In the genomic region with DNA sequence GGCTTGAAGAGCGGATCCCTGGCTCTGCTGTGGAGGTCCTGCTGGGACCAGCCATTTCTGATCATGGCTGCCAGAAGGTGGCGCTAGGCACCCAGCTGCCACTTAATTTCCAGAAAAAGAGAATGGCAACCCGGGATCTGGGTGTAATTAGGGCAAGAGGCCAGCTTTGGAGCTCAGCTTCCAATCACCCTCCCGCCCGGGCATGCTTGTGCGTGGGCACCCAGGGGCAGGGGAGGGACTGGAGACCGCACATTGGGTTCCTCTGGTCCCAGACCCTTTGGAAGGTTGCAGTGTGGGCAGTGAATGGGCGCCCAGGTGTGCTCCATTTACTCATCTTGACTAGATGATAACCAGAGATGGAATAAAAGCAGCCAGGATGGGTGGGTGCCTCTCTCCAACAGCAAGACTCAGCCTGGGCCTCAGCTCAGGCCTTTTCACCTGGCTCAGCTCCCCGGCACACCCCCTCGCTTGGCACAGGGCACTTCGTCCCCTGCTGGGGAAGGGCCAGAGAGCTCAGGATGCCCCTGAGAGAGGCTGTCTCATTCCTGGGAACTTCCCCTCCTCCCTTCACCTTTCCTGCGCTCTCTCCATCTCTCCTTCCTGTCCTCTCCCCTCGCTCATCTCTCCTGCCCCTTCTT, we compare ENCODE assay signal across 10 cellular contexts. TPM values are rescaled to one million over a fixed set of nuclear protein-coding genes. Genes with fewer than 3 reads are reported as not detected.
DNase-seq lines count a peak whose midpoint lies in the region; ATAC-seq and TF ChIP-seq lines count a peak whose summit lies in the region.
"Had no signal": no experiment of that assay in that cellular context is flagged by ENCODE, and none has a peak within 500 bp of the region (broad histone marks: within the 10 kb centered on the region; RNA-seq: fewer than 3 reads in every experiment).

No MANE protein-coding gene starts in this region.

- H3K4me3 ChIP-seq in breast epithelium (no peak overlapping the region), kidney epithelial cell (ENCODE audit: low read depth, low read length) (no peak overlapping the region)
- H3K4me3 ChIP-seq: skin epidermis had no signal

- no peak overlapping the region for H3K27ac ChIP-seq in breast epithelium
- H3K27ac ChIP-seq: skin epidermis had no signal

- ATAC-seq in HG03521 (IDR thresholded peaks at IDR 0.05; ENCODE audit: unreplicated experiment): no peak
- ATAC-seq in GM18520 (IDR thresholded peaks at IDR 0.05; ENCODE audit: unreplicated experiment): no peak
- ATAC-seq: T-cell had no signal

- TF ChIP-seq POLR2A in breast epithelium (IDR thresholded peaks at IDR 0.05): no peak

- no peaks in the 10 kb centered on the region for H3K9me3 ChIP-seq in breast epithelium

- H3K4me1 ChIP-seq in breast epithelium: no peaks in the 10 kb centered on the region

- intact Hi-C loops in breast epithelium (cut with DNase I; ENCODE audit: low total_unique reads): loop anchor here (10.0 kb wide), 1 partner anchor 70 kb away; no protein-coding TSS in a partner anchor

- TF ChIP-seq CTCF in breast epithelium (IDR thresholded peaks at IDR 0.05) (peak; percentile 63 to 82 (median 68)), kidney epithelial cell (IDR thresholded peaks at IDR 0.05; ENCODE audit: insufficient read depth, low read length, poor library complexity, severe bottlenecking) (peak; percentile 80)

- peak; percentile 24 for DNase-seq in DMS53 treated with DMSO at 0.1 percent for 48 hours (lab: John Stamatoyannopoulos, UW; ENCODE audit: unreplicated experiment)
- DNase-seq in HPDE6-E6E7 (ENCODE audit: extremely low spot score): peak; percentile 75
- peak; percentile 54 for DNase-seq in RKO (ENCODE audit: low spot score)
- DNase-seq in breast epithelium (ENCODE audit: low spot score in 2 of 2): peak in 1 of 2 donors; percentile 37
- no peak for DNase-seq in kidney epithelial cell (ENCODE audit: low read depth)
- peak; percentile 32 for DNase-seq in stimulated activated CD4-positive, alpha-beta T cell treated with anti-CD3 and anti-CD28 coated beads, Interleukin-4, amount 100 ng/mL, for 1 hour

- H3K36me3 ChIP-seq in breast epithelium (no peaks in the 10 kb centered on the region), kidney epithelial cell (ENCODE audit: control insufficient read depth, insufficient read depth, low read length) (no peaks in the 10 kb centered on the region)

- no peaks in the 10 kb centered on the region for H3K27me3 ChIP-seq in breast epithelium
- H3K27me3 ChIP-seq in kidney epithelial cell (ENCODE audit: control insufficient read depth, insufficient read depth, low read length): peaks cover 15% of the 10 kb centered on the region

RNA-seq across cellular contexts. Expression of gene FAM241B, which starts 14.7 kb away (rescaled TPM):
- total RNA-seq in breast epithelium: 1 to 10 TPM in 2 of 3 donors, under 1 TPM in 1; 0.48 to 8.5 (median 6.2) TPM
- 10.3 and 14.0 TPM in 2 replicates for total RNA-seq in kidney epithelial cell
